1 cellular context compared by ENCODE assay signal in the genomic region with DNA sequence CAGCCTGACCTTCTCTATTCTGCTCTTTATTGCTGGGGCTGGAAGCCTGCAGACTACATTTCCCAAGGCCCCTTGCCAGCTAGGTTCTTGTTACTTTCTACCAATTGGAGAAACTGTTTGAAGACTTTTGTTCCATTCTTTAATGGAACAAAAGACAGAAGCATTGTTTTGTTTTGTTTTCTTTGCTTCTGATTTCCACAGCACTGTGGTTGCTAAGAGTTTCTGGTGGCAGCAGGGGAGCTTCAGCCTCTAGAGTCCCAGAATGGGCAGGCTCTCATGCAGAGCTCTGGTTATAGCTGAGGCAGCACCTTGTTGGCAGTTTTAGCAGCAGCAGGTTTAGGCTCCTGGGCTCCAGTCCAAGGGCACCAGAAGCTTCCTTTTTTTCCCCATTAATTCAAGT.
TF ChIP-seq lines count a peak whose summit lies in the region.

No MANE protein-coding gene starts in this region.

TF ChIP-seq in SK-N-SH, 30 proteins besides CTCF, POLR2A, EP300 and RAD21 (continued from another document):
- TF ChIP-seq, protein P1, sequence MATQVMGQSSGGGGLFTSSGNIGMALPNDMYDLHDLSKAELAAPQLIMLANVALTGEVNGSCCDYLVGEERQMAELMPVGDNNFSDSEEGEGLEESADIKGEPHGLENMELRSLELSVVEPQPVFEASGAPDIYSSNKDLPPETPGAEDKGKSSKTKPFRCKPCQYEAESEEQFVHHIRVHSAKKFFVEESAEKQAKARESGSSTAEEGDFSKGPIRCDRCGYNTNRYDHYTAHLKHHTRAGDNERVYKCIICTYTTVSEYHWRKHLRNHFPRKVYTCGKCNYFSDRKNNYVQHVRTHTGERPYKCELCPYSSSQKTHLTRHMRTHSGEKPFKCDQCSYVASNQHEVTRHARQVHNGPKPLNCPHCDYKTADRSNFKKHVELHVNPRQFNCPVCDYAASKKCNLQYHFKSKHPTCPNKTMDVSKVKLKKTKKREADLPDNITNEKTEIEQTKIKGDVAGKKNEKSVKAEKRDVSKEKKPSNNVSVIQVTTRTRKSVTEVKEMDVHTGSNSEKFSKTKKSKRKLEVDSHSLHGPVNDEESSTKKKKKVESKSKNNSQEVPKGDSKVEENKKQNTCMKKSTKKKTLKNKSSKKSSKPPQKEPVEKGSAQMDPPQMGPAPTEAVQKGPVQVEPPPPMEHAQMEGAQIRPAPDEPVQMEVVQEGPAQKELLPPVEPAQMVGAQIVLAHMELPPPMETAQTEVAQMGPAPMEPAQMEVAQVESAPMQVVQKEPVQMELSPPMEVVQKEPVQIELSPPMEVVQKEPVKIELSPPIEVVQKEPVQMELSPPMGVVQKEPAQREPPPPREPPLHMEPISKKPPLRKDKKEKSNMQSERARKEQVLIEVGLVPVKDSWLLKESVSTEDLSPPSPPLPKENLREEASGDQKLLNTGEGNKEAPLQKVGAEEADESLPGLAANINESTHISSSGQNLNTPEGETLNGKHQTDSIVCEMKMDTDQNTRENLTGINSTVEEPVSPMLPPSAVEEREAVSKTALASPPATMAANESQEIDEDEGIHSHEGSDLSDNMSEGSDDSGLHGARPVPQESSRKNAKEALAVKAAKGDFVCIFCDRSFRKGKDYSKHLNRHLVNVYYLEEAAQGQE (IDR thresholded peaks at IDR 0.05; ENCODE audit: low read depth, low read length) = no peak
- TF ChIP-seq TEAD4 (IDR thresholded peaks at IDR 0.05; ENCODE audit: borderline replicate concordance, insufficient read depth) = no peak
- TF ChIP-seq, protein P2, sequence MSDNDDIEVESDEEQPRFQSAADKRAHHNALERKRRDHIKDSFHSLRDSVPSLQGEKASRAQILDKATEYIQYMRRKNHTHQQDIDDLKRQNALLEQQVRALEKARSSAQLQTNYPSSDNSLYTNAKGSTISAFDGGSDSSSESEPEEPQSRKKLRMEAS (IDR thresholded peaks at IDR 0.05; ENCODE audit: low read depth) = no peak
- TF ChIP-seq, protein P3, sequence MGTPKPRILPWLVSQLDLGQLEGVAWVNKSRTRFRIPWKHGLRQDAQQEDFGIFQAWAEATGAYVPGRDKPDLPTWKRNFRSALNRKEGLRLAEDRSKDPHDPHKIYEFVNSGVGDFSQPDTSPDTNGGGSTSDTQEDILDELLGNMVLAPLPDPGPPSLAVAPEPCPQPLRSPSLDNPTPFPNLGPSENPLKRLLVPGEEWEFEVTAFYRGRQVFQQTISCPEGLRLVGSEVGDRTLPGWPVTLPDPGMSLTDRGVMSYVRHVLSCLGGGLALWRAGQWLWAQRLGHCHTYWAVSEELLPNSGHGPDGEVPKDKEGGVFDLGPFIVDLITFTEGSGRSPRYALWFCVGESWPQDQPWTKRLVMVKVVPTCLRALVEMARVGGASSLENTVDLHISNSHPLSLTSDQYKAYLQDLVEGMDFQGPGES (IDR thresholded peaks at IDR 0.05; ENCODE audit: low read depth, low read length) = no peak
- no peak for TF ChIP-seq FOSL2 (IDR thresholded peaks at IDR 0.05; ENCODE audit: borderline replicate concordance, low read depth)
- no peak for TF ChIP-seq JUND (IDR thresholded peaks at IDR 0.05)
